Comparison of ENCODE assay signal across 4 cellular contexts in genomic region chr16:10272250-10272854, GRCh38.
DNase-seq lines count a peak whose midpoint lies in the region; ATAC-seq, FAIRE-seq and TF ChIP-seq lines count a peak whose summit lies in the region.
"Not testable (repeated sequence)": the region's sequence is repeated elsewhere in the genome, so short reads cannot be mapped to it uniquely, and the experiment has no call there.

No MANE protein-coding gene starts in this region.

- in situ Hi-C loops in HepG2 (cut with HindIII; ENCODE audit: extremely low pct_ligation_motif_present, low pct_unique_long_range_greater_than_20kb): not testable (repeated sequence)

- not testable (repeated sequence) for H4K20me1 ChIP-seq in DND-41 (ENCODE audit: insufficient read depth, low read length); OCI-LY7 (ENCODE audit: insufficient read depth, low read length); HepG2 (ENCODE audit: insufficient read depth, low read length)

- H3K9ac ChIP-seq in DND-41 (ENCODE audit: low read depth, low read length); HepG2 (ENCODE audit: insufficient read depth, low read depth, low read length): not testable (repeated sequence)

- peaks cover 11% of the 10 kb centered on the region for H3K4me1 ChIP-seq in DND-41 (ENCODE audit: insufficient read depth, low read length)
- peaks cover 15% of the 10 kb centered on the region for H3K4me1 ChIP-seq in OCI-LY7 (ENCODE audit: insufficient read depth, low read length, poor library complexity, severe bottlenecking)
- H3K4me1 ChIP-seq in HepG2 (ENCODE audit: insufficient read depth, low read length): peaks cover 68% of the 10 kb centered on the region
- peaks cover 7 to 31% of the 10 kb centered on the region in 2 donors for H3K4me1 ChIP-seq in thyroid gland

- TF ChIP-seq CTCF in DND-41 (IDR thresholded peaks at IDR 0.05; ENCODE audit: borderline replicate concordance, extremely low read depth, low read length, poor library complexity, severe bottlenecking); OCI-LY7 (conservative IDR thresholded peaks at IDR 0.05; ENCODE audit: low read length); HepG2 (CRISPR knock-in tag; IDR thresholded peaks at IDR 0.05); thyroid gland (IDR thresholded peaks at IDR 0.05): not testable (repeated sequence)

- TF ChIP-seq RAD21 in HepG2 (CRISPR knock-in tag; IDR thresholded peaks at IDR 0.05): not testable (repeated sequence)

- CTCF ChIA-PET in OCI-LY7 (lab: Charles Lee; ENCODE audit: unreplicated experiment); HepG2 (lab: Yijun Ruan, JAX; ENCODE audit: low intra/inter-chr PET ratio, low total read pairs): not testable (repeated sequence)

- TF ChIP-seq EP300 in HepG2 (IDR thresholded peaks at IDR 0.05; ENCODE audit: low read depth in 2 of 2, low read length in 2 of 2); HepG2 (CRISPR knock-in tag; IDR thresholded peaks at IDR 0.05; ENCODE audit: borderline replicate concordance): not testable (repeated sequence)

- not testable (repeated sequence) for H3K4me2 ChIP-seq in DND-41 (ENCODE audit: insufficient read depth, low read length); OCI-LY7 (ENCODE audit: low read length); HepG2 (ENCODE audit: low read depth, low read length)

- intact Hi-C loops in OCI-LY7 (cut with micrococcal nuclease; ENCODE audit: unreplicated experiment) (loop anchor here (10.0 kb wide), 1 partner anchor 112 kb away; the partner anchor contains the start of gene ATF7IP2), HepG2 (cut with micrococcal nuclease; ENCODE audit: unreplicated experiment) (loop anchor here (5.0 kb wide), 1 partner anchor 1505 kb away; no protein-coding TSS in a partner anchor)
- intact Hi-C loops in thyroid gland (cut with DNase I): not testable (repeated sequence)

- H3K36me3 ChIP-seq in DND-41 (ENCODE audit: insufficient read depth, low read length); OCI-LY7 (ENCODE audit: insufficient read depth, low read length); HepG2 (replicated peaks in 1 of 2; ENCODE audit: control insufficient read depth in 1 of 2, insufficient read depth in 2 of 2, low read length in 2 of 2); thyroid gland: not testable (repeated sequence)

- ATAC-seq in DND-41 (ENCODE audit: insufficient read depth, low read depth); HepG2: not testable (repeated sequence)

- H3K4me3 ChIP-seq in DND-41 (ENCODE audit: low read depth in 1 of 2, low read length in 2 of 2); OCI-LY7 (ENCODE audit: low read depth, low read length, poor library complexity, severe bottlenecking); HepG2 (replicated peaks in 1 of 3; ENCODE audit: insufficient read depth in 1 of 3, low read depth in 2 of 3, low read length in 3 of 3); thyroid gland (replicated peaks in 1 of 3): not testable (repeated sequence)

- POLR2A ChIA-PET in OCI-LY7 (lab: Charles Lee); HepG2 (lab: Yijun Ruan, JAX): not testable (repeated sequence)

- H3K27ac ChIP-seq in DND-41 (ENCODE audit: low read length); OCI-LY7 (ENCODE audit: low read depth, low read length, poor library complexity, severe bottlenecking): not testable (repeated sequence)
- H3K27ac ChIP-seq in HepG2 (ENCODE audit: extremely low read length, insufficient read depth, low read length): peak overlapping the region; percentile 49
- peak overlapping the region; percentile 47 to 84 (median 53) for H3K27ac ChIP-seq in thyroid gland

- not testable (repeated sequence) for BruUV-seq in OCI-LY7 (replicated peaks; lab: Mats Ljungman, UMichigan); HepG2 (replicated peaks; lab: Mats Ljungman, UMichigan)

- not testable (repeated sequence) for TF ChIP-seq POLR2A in HepG2 (IDR thresholded peaks at IDR 0.05; ENCODE audit: insufficient read depth in 1 of 2, low read depth in 2 of 2, low read length in 2 of 2); thyroid gland (IDR thresholded peaks at IDR 0.05)

- H3K9me3 ChIP-seq in DND-41 (ENCODE audit: insufficient read depth, low read length, severe bottlenecking) (peaks cover 11% of the 10 kb centered on the region), HepG2 (ENCODE audit: low read length) (peaks cover 10% of the 10 kb centered on the region)
- not testable (repeated sequence) for H3K9me3 ChIP-seq in OCI-LY7 (ENCODE audit: low read length); thyroid gland

- H3K9me2 ChIP-seq in OCI-LY7 (ENCODE audit: insufficient read depth, low read length): not testable (repeated sequence)

- FAIRE-seq in HepG2 (lab: Jason Lieb, UNC): not testable (repeated sequence)

- WGBS in HepG2 (ENCODE audit: low lambda C conversion rate): 93% methylated on average over 6 of the region's 6 CpGs
- WGBS in thyroid gland, 2 donors: 80 to 95% methylated on average over 6 of the region's 6 CpGs

- DNase-seq in DND-41: peak; percentile 24
- peak; percentile 43 for DNase-seq in OCI-LY7 (ENCODE audit: low spot score)
- DNase-seq in HepG2 (ENCODE audit: low spot score); thyroid gland: not testable (repeated sequence)

- H2AFZ ChIP-seq in DND-41 (ENCODE audit: low read depth, low read length); OCI-LY7 (ENCODE audit: low read length); HepG2 (ENCODE audit: low read length): not testable (repeated sequence)

- not testable (repeated sequence) for H3K27me3 ChIP-seq in DND-41 (ENCODE audit: insufficient read depth, low read length, poor library complexity); HepG2 (ENCODE audit: control insufficient read depth in 1 of 2, insufficient read depth in 2 of 2, low read length in 2 of 2); thyroid gland

- not testable (repeated sequence) for H3K79me2 ChIP-seq in DND-41 (ENCODE audit: insufficient read depth, low read length); OCI-LY7 (ENCODE audit: insufficient read depth, low read depth, low read length); HepG2 (ENCODE audit: insufficient read depth, low read length)

TF ChIP-seq in HepG2, 621 proteins besides CTCF, POLR2A, EP300 and RAD21:
- TF ChIP-seq ZNF761 (CRISPR knock-in tag; conservative IDR thresholded peaks at IDR 0.05): peak; percentile 100
- peak; percentile 58; the same call in 1 of the 2 replicates for TF ChIP-seq ZNF121 (CRISPR knock-in tag; IDR thresholded peaks at IDR 0.05)
